9 cellular contexts compared by ENCODE assay signal in the genomic region with DNA sequence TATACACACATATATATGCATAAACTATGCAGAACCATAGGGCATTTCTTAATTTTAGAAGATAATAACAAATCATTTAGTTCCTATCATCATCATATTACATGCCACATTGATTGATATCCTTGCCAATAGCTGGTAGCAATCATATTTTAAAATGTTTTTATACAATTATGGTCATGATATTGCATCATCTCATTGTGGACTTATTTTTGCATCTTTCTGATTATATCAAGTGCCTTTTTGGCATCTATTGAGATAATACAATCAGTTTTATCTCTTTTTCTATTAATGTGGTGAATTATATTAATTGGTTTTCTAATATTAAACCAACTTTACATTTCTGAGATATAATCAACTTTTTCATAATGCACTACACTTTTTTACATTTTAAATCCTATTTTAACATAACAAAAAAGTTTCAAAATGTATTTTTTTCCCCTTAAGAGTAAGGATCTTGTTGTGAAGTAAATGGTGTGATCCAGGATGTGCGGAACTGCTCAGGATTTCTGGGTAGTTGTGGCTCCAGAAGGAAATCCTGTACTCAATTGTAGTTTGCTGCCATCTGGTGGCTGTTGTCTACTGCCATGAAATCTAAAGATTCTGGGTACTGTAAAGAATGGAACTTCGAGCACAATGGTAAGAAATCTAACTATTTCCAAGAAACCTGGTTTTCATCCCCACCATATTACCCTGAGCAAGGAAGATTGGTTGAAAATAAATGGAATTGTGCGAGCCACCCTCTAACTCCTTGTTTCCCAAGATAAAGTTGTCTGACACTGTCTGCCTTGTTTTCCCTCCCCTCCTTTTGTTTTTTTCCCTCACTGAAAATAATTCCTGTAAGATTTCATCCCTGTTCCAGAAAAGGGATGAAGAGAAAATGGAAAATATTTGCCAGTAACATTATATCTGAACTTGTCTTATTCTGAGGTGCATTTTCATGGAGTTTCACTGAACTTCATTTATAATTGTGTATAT. TPM values are rescaled to one million over a fixed set of nuclear protein-coding genes. Genes with fewer than 3 reads are reported as not detected.
DNase-seq lines count a peak whose midpoint lies in the region; ATAC-seq and TF ChIP-seq lines count a peak whose summit lies in the region.
"Had no signal": no experiment of that assay in that cellular context is flagged by ENCODE, and none has a peak within 500 bp of the region (broad histone marks: within the 10 kb centered on the region; RNA-seq: fewer than 3 reads in every experiment).

No MANE protein-coding gene starts in this region.

- H3K4me3 ChIP-seq in DOHH2 (ENCODE audit: low read length) (no peak overlapping the region), left ventricle myocardium inferior (no peak overlapping the region)

- no peaks in the 10 kb centered on the region for H4K20me1 ChIP-seq in DOHH2 (ENCODE audit: control insufficient read depth, insufficient read depth, low read depth, low read length)

- H3K27me3 ChIP-seq in DOHH2 (ENCODE audit: control insufficient read depth, low read length) (no peaks in the 10 kb centered on the region), left ventricle myocardium inferior (ENCODE audit: low read depth) (peaks cover 3% of the 10 kb centered on the region)

- H3K27ac ChIP-seq in DOHH2 (ENCODE audit: low read depth, low read length) (no peak overlapping the region), left ventricle myocardium inferior (replicated peaks) (no peak overlapping the region)

- no peaks in the 10 kb centered on the region for H3K79me2 ChIP-seq in DOHH2 (ENCODE audit: control insufficient read depth, low read length)

- H3K9me3 ChIP-seq in DOHH2 (ENCODE audit: control insufficient read depth, insufficient read depth, low read length) = peaks cover 12% of the 10 kb centered on the region
- H3K9me3 ChIP-seq in left ventricle myocardium inferior (replicated peaks) = peaks cover 9% of the 10 kb centered on the region

- H3K9me2 ChIP-seq in DOHH2 (replicated peaks; ENCODE audit: control insufficient read depth, low read length) = no peaks in the 10 kb centered on the region

- H3K4me2 ChIP-seq in DOHH2 (ENCODE audit: low read length) = peak overlapping the region; percentile 42

- no peak for ATAC-seq in GM21529 (IDR thresholded peaks at IDR 0.05; ENCODE audit: unreplicated experiment)
- no peak for ATAC-seq in GM21390 (IDR thresholded peaks at IDR 0.05; ENCODE audit: unreplicated experiment)

- peaks cover 5% of the 10 kb centered on the region for H3F3A ChIP-seq in DOHH2 (ENCODE audit: control insufficient read depth, insufficient read depth)

- peaks cover 19% of the 10 kb centered on the region for H3K4me1 ChIP-seq in DOHH2 (ENCODE audit: control insufficient read depth, low read length)
- no peaks in the 10 kb centered on the region for H3K4me1 ChIP-seq in left ventricle myocardium inferior

- intact Hi-C loops in left ventricle myocardium inferior (cut with micrococcal nuclease) = no loop called here

- no peaks in the 10 kb centered on the region; the same call in 1 of the 2 replicates for H3K36me3 ChIP-seq in DOHH2 (ENCODE audit: control insufficient read depth, low read length)
- no peaks in the 10 kb centered on the region for H3K36me3 ChIP-seq in left ventricle myocardium inferior

- TF ChIP-seq CTCF in DOHH2 (IDR thresholded peaks at IDR 0.05; ENCODE audit: low read depth, low read length, poor library complexity, severe bottlenecking) (peak; percentile 78), left ventricle myocardium inferior (IDR thresholded peaks at IDR 0.05; ENCODE audit: borderline replicate concordance) (peak; percentile 76)

- DNase-seq in HPDE6-E6E7 (ENCODE audit: extremely low spot score) (peak; percentile 1), NCI-H82 treated with DMSO at 0.1 percent for 48 hours (lab: John Stamatoyannopoulos, UW; ENCODE audit: unreplicated experiment) (peak; percentile 24), left ventricle myocardium inferior (no peak)
- peak; percentile 16 for DNase-seq in activated gamma-delta T cell treated with anti-CD3 and anti-CD28 coated beads, Interleukin-2, amount 50 U/mL, for 16 hours (ENCODE audit: low read depth)
- peak; percentile 5 to 41 for DNase-seq in stimulated activated CD4-positive, alpha-beta T cell treated with anti-CD3 and anti-CD28 coated beads, Interleukin-12 subunit alpha, Interleukin-12 subunit beta, amount 100 ng/mL, for 24 hours (ENCODE audit: low read depth in 2 of 2)
- DNase-seq: activated naive CD8-positive, alpha-beta T cell treated with anti-CD3 and anti-CD28 coated beads, Interleukin-2, amount 10 ng/mL, durations not matched to agents 7 days and 5 days had no signal

RNA-seq across cellular contexts. Expression of gene OR9K2, which starts 17.0 kb away (rescaled TPM):
- not detected for total RNA-seq in left ventricle myocardium inferior
- total RNA-seq: activated naive CD8-positive, alpha-beta T cell treated with anti-CD3 and anti-CD28 coated beads, Interleukin-2, amount 10 ng/mL, durations not matched to agents 7 days and 5 days had no signal
